ENCODE assay signal across 9 cellular contexts in the genomic region with DNA sequence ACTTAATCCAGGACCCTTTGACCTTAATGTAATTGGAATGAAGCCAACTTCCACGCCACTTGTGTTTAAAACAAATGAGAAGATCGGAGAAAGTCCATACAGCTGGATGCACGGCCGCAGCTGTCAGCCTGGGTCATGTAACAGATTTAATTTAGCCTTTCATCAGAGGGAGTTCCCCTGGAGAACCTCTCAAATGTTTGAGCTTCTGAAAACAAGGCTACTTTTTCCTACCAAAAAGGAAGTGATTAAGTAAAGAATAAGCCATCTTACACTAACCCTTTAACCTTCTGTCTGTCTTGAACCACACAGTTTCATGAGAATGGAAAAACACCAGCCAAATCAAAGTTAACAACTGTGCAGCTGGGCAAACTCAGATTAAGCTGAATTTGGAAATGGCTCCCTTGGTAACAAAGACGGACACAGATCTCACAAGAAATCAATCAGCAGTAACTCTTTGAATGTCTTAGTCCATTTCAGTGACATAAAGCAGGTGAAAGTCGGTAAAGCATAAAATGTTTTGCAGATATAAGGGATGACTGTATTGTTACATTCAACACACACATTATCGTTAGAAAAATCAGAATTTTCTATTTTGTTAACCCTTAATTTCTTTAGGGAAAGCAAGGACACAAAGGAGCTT.
DNase-seq lines count a peak whose midpoint lies in the region; ATAC-seq and FAIRE-seq lines count a peak whose summit lies in the region.
"Had no signal": no experiment of that assay in that cellular context is flagged by ENCODE, and none has a peak within 500 bp of the region (broad histone marks: within the 10 kb centered on the region; RNA-seq: fewer than 3 reads in every experiment).

No MANE protein-coding gene starts in this region.

- no peaks in the 10 kb centered on the region for H3K79me2 ChIP-seq in trophoblast cell (ENCODE audit: control insufficient read depth, insufficient read depth, low read length, poor library complexity)

- H3K9me3 Mint-ChIP-seq in T-helper 1 cell treated with Interleukin-12 subunit alpha and Interleukin-12 subunit beta and Interleukin-4 antibody, amounts not matched to agents 30 μg/mL and 1 μg/mL, for 36 hours: no peaks in the 10 kb centered on the region
- no peaks in the 10 kb centered on the region for H3K9me3 Mint-ChIP-seq in memory B cell

- H3K18ac ChIP-seq in trophoblast cell (ENCODE audit: low read length): no peak overlapping the region

- no peaks in the 10 kb centered on the region for H3K79me1 ChIP-seq in trophoblast cell (ENCODE audit: low read length)

- H3K14ac ChIP-seq in trophoblast cell (ENCODE audit: low read length): no peak overlapping the region

- H3K4me2 ChIP-seq in trophoblast cell (ENCODE audit: low read length): no peak overlapping the region

- H3K36me3 Mint-ChIP-seq in T-helper 1 cell treated with Interleukin-12 subunit alpha and Interleukin-12 subunit beta and Interleukin-4 antibody, amounts not matched to agents 30 μg/mL and 1 μg/mL, for 36 hours (ENCODE audit: low read depth): peaks cover 28% of the 10 kb centered on the region
- H3K36me3 Mint-ChIP-seq in memory B cell: peaks cover 9% of the 10 kb centered on the region

- no peak overlapping the region for H3K4ac ChIP-seq in trophoblast cell (ENCODE audit: low read depth, low read length)

- H3K9me3 ChIP-seq in trophoblast cell (ENCODE audit: insufficient read depth, low read depth, low read length): no peaks in the 10 kb centered on the region

- no peak overlapping the region for H3K9ac ChIP-seq in trophoblast cell (ENCODE audit: low read length)

- no CpG with 5 or more reads among the region's 7 CpGs for WGBS in trophoblast cell (ENCODE audit: extremely low coverage, insufficient coverage, insufficient read length)

- H3K36me3 ChIP-seq in trophoblast cell (ENCODE audit: control insufficient read depth in 1 of 2, insufficient read depth in 2 of 2, low read length in 2 of 2): no peaks in the 10 kb centered on the region

- H3K4me3 ChIP-seq in trophoblast cell (ENCODE audit: low read depth, low read length): no peak overlapping the region

- H2AK5ac ChIP-seq in trophoblast cell (ENCODE audit: low read length): no peak overlapping the region

- peak overlapping the region; percentile 73 for H3K27ac Mint-ChIP-seq in T-helper 1 cell treated with Interleukin-12 subunit alpha and Interleukin-12 subunit beta and Interleukin-4 antibody, amounts not matched to agents 30 μg/mL and 1 μg/mL, for 36 hours
- H3K27ac Mint-ChIP-seq in memory B cell: peak overlapping the region; percentile 87

- H4K91ac ChIP-seq in trophoblast cell (ENCODE audit: low read depth, low read length): no peak overlapping the region

- H2BK120ac ChIP-seq in trophoblast cell (ENCODE audit: insufficient read depth, low read length, poor library complexity): no peak overlapping the region

- no peak overlapping the region for H2BK5ac ChIP-seq in trophoblast cell (ENCODE audit: low read depth, low read length, poor library complexity)

- no peaks in the 10 kb centered on the region for H3K4me1 ChIP-seq in trophoblast cell (ENCODE audit: control insufficient read depth in 1 of 2, insufficient read depth in 2 of 2, low read length in 2 of 2)

- H2AFZ ChIP-seq in trophoblast cell (ENCODE audit: insufficient read depth, low read length, poor library complexity): no peak overlapping the region

- no peak overlapping the region for H3K27ac ChIP-seq in trophoblast cell (ENCODE audit: low read depth, low read length)
- H3K27ac ChIP-seq: 22Rv1 had no signal

- H3K4me1 Mint-ChIP-seq in T-helper 1 cell treated with Interleukin-12 subunit alpha and Interleukin-12 subunit beta and Interleukin-4 antibody, amounts not matched to agents 30 μg/mL and 1 μg/mL, for 36 hours (ENCODE audit: low read depth): peaks cover 70% of the 10 kb centered on the region
- peaks cover 62% of the 10 kb centered on the region for H3K4me1 Mint-ChIP-seq in memory B cell

- H3K4me3 Mint-ChIP-seq in T-helper 1 cell treated with Interleukin-12 subunit alpha and Interleukin-12 subunit beta and Interleukin-4 antibody, amounts not matched to agents 30 μg/mL and 1 μg/mL, for 36 hours: peak overlapping the region; percentile 77
- peak overlapping the region; percentile 33 for H3K4me3 Mint-ChIP-seq in memory B cell

- FAIRE-seq in RCC 7860 (lab: Jason Lieb, UNC): no peak

- no peak overlapping the region for H3K23ac ChIP-seq in trophoblast cell (ENCODE audit: low read length)

- no peak overlapping the region for H2BK12ac ChIP-seq in trophoblast cell (ENCODE audit: low read length)

- no peak overlapping the region for H4K12ac ChIP-seq in trophoblast cell (ENCODE audit: low read depth, low read length)

- H3K27me3 ChIP-seq in trophoblast cell (ENCODE audit: insufficient read depth, low read length): no peaks in the 10 kb centered on the region

- ATAC-seq in HG02973 (IDR thresholded peaks at IDR 0.05; ENCODE audit: unreplicated experiment) (peak; percentile 45), memory B cell (ENCODE audit: low read depth) (peak; percentile 24)

- no peak overlapping the region for H4K8ac ChIP-seq in trophoblast cell (ENCODE audit: low read depth, low read length)

- DNase-seq in DMS 273 (lab: John Stamatoyannopoulos, UW; ENCODE audit: unreplicated experiment) (peak; percentile 10), DMS 273 treated with DMSO at 0.1 percent for 48 hours (lab: John Stamatoyannopoulos, UW) (no peak), memory B cell (ENCODE audit: low spot score in 2 of 2) (no peak), RCC 7860 (ENCODE audit: low spot score) (no peak), trophoblast cell (no peak), NCI-H510A (lab: John Stamatoyannopoulos, UW) (no peak)

- no peaks in the 10 kb centered on the region for H3K27me3 Mint-ChIP-seq in T-helper 1 cell treated with Interleukin-12 subunit alpha and Interleukin-12 subunit beta and Interleukin-4 antibody, amounts not matched to agents 30 μg/mL and 1 μg/mL, for 36 hours (ENCODE audit: low read depth)
- no peaks in the 10 kb centered on the region for H3K27me3 Mint-ChIP-seq in memory B cell
